In the genomic region with DNA sequence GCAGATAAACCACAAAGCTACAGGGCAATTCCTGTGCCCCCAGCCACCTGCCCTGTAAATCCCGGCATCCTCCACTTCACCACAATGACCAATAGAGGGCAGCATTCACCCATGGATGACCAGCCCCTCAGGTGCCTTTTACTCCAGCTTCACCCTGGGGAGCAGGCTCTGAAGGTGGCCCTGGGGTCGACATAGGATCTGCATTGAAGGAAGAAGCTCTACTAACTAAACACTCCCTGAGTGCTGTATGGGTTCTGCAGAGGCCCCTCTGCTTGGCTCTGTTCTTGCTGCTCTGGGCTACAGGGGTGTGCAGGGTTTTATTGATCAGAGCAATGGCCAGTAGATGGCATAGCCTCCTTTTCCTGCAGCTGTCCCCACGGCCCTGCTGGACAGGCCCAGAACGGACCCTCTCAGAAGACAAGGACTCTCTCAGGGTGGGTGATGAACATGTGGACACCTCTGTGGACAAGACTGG, we compare ENCODE assay signal across 8 cellular contexts. TPM values are rescaled to one million over a fixed set of nuclear protein-coding genes. Genes with fewer than 3 reads are reported as not detected.
DNase-seq lines count a peak whose midpoint lies in the region; ATAC-seq lines count a peak whose summit lies in the region.

No MANE protein-coding gene starts in this region.

- peak; percentile 59 for ATAC-seq in GM19455 (IDR thresholded peaks at IDR 0.05; ENCODE audit: unreplicated experiment)

- DNase-seq in DMS 273 treated with DMSO at 0.1 percent for 48 hours (lab: John Stamatoyannopoulos, UW), result peak; percentile 15
- DNase-seq in HT1080 (ENCODE audit: low read depth), result peak; percentile 51
- DNase-seq in OCI-M2 (lab: John Stamatoyannopoulos, UW; ENCODE audit: unreplicated experiment), result peak; percentile 17
- peak; percentile 68 for DNase-seq in astrocyte of the hippocampus (ENCODE audit: low read depth, low spot score)
- peak; percentile 84 for DNase-seq in iPS-NIHi7 (ENCODE audit: extremely low spot score)
- DNase-seq in stimulated activated CD4-positive, alpha-beta T cell treated with anti-CD3 and anti-CD28 coated beads, Interleukin-15, amount 100 ng/mL, for 24 hours, result peak; percentile 46
- DNase-seq in dedifferentiated amniotic fluid mesenchymal stem cell (ENCODE audit: extremely low spot score), result no peak

RNA-seq across cellular contexts. Expression of gene CST4, which starts 20.3 kb away (rescaled TPM):
- total RNA-seq in HT1080 (2014; rRNA removed; shearing (Covaris generic)), result not detected in 2 replicates
- polyA plus RNA-seq in HT1080 (2015; cell fraction: cytosol; rRNA removed), result not detected in 2 replicates
- not detected in 2 replicates for polyA plus RNA-seq in HT1080 (2015; cell fraction: nucleus; rRNA removed)

RNA-seq across cellular contexts. Expression of gene CST3, which starts 30.8 kb away (rescaled TPM):
- total RNA-seq in HT1080 (2014; rRNA removed; shearing (Covaris generic)), result 193 and 254 TPM in 2 replicates
- 330 and 351 TPM in 2 replicates for polyA plus RNA-seq in HT1080 (2015; cell fraction: cytosol; rRNA removed)
- polyA plus RNA-seq in HT1080 (2015; cell fraction: nucleus; rRNA removed), result 122 and 134 TPM in 2 replicates
